ENCODE assay signal across 16 cellular contexts in the genomic region with DNA sequence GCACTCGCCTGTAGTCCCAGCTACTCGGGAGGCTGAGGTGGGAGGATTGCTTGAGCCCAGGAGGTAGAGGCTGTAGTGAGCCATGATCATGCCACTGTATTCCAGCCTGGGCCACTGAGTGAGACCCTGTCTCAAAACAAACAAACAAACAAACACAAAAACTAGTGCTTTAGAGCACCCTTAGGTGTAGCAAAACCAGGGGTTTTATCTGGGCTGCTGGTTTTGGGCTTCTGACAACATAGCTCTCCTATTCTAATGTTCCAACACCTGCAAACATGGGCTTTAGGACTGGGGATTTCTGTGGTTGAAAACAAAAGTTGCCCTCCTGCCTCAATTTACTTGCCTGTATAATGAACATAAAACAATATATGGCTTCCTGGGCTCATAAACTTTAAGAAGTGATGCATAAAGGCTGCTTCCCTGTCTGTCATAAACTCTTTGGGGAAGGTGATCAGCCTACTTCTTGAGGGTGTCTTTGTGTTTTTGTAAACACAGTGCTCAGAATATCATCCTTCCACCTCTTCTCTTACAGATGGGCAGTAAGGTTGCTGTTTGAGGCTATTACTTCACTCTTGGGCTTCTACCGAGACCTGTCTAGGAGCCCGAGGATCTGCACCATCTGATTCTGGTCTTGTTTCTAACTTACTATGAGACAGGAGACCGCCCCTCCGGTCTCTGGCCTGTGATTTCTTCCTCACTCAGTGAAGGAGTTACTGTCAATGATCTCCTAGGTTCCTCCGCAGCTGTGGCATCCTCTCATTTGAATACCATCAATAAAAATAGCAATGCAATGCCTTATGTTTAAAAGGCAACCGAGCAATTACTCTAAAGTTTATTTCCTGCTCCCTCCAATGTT.
"Had no signal": no experiment of that assay in that cellular context is flagged by ENCODE, and none has a peak within 500 bp of the region (broad histone marks: within the 10 kb centered on the region; RNA-seq: fewer than 3 reads in every experiment).

No MANE protein-coding gene starts in this region.

- H3K4me1 Mint-ChIP-seq: immature natural killer cell; naive thymus-derived CD8-positive, alpha-beta T cell; stimulated activated memory B cell treated with anti-CD40 and anti-IgM and Interleukin-4, amounts not matched to agents 10 μg/mL and 1 μg/mL and 100 μg/mL, for 72 hours had no signal

- H3K27ac Mint-ChIP-seq: activated naive CD4-positive, alpha-beta T cell treated with anti-CD3 and anti-CD28 coated beads for 36 hours; effector memory CD8-positive, alpha-beta T cell; immature natural killer cell; naive thymus-derived CD8-positive, alpha-beta T cell; stimulated activated memory B cell treated with anti-CD40 and anti-IgM and Interleukin-4, amounts not matched to agents 10 μg/mL and 1 μg/mL and 100 μg/mL, for 72 hours had no signal

- H3K9me3 ChIP-seq: ascending aorta, heart left ventricle, tibial nerve, vagina had no signal

- H3K27me3 Mint-ChIP-seq: effector memory CD8-positive, alpha-beta T cell had no signal

- H3K4me3 ChIP-seq: ascending aorta, heart left ventricle, tibial nerve, vagina had no signal

- H3K36me3 Mint-ChIP-seq: immature natural killer cell; naive thymus-derived CD8-positive, alpha-beta T cell; stimulated activated memory B cell treated with anti-CD40 and anti-IgM and Interleukin-4, amounts not matched to agents 10 μg/mL and 1 μg/mL and 100 μg/mL, for 72 hours had no signal

- H3K36me3 ChIP-seq: ascending aorta, heart left ventricle, tibial nerve, vagina had no signal

- H3K27me3 ChIP-seq: ascending aorta, tibial nerve, vagina had no signal

- H3K27ac ChIP-seq: ascending aorta, heart left ventricle, tibial nerve, vagina had no signal

- ATAC-seq: effector memory CD8-positive, alpha-beta T cell; heart left ventricle; left cardiac atrium; naive thymus-derived CD8-positive, alpha-beta T cell; stimulated activated memory B cell treated with anti-CD40 and anti-IgM and Interleukin-4, amounts not matched to agents 10 μg/mL and 1 μg/mL and 100 μg/mL, for 72 hours had no signal

- DNase-seq: activated CD4-positive, alpha-beta T cell treated with anti-CD3 and anti-CD28 coated beads, Interleukin-2, amount 50 U/mL, for 1 hour; activated naive CD4-positive, alpha-beta T cell treated with anti-CD3 and anti-CD28 coated beads for 36 hours; activated T-cell treated with anti-CD3 and anti-CD28 coated beads for 4 hours; dermis blood vessel endothelial cell; effector memory CD8-positive, alpha-beta T cell; foreskin melanocyte; heart left ventricle; immature natural killer cell; left cardiac atrium; naive thymus-derived CD8-positive, alpha-beta T cell; stimulated activated CD4-positive, alpha-beta T cell treated with anti-CD3 and anti-CD28 coated beads, Interleukin-2, amount 100 ng/mL, for 48 hours; substantia nigra had no signal

- H3K4me3 Mint-ChIP-seq: activated naive CD4-positive, alpha-beta T cell treated with anti-CD3 and anti-CD28 coated beads for 36 hours; effector memory CD8-positive, alpha-beta T cell; immature natural killer cell; naive thymus-derived CD8-positive, alpha-beta T cell; stimulated activated memory B cell treated with anti-CD40 and anti-IgM and Interleukin-4, amounts not matched to agents 10 μg/mL and 1 μg/mL and 100 μg/mL, for 72 hours had no signal

- H3K9me3 Mint-ChIP-seq: activated naive CD4-positive, alpha-beta T cell treated with anti-CD3 and anti-CD28 coated beads for 36 hours; effector memory CD8-positive, alpha-beta T cell; naive thymus-derived CD8-positive, alpha-beta T cell; stimulated activated memory B cell treated with anti-CD40 and anti-IgM and Interleukin-4, amounts not matched to agents 10 μg/mL and 1 μg/mL and 100 μg/mL, for 72 hours had no signal

- H3K4me1 ChIP-seq: ascending aorta, heart left ventricle, tibial nerve, vagina had no signal
